Comparison of ENCODE assay signal across 10 cellular contexts in the genomic region with DNA sequence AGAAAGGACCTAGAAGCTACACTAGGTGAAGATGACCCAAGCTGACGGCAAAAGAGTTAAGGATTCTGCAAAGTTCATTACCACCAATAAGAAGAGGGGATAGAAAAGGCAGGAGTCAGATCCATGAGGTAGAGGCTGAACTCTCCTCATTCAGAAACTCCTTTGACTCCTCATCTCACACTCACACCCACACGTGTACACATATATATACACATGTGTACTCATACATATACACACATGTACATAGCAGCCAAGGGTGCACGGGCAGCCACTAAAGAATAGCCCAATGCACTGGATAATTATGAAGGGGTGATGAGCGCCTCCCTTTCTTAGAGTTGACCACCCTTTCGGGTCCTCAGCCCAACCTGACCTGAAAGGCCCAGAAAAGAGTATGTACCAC.
"Had no signal": no experiment of that assay in that cellular context is flagged by ENCODE, and none has a peak within 500 bp of the region (broad histone marks: within the 10 kb centered on the region; RNA-seq: fewer than 3 reads in every experiment).

No MANE protein-coding gene starts in this region.

- H3K4me3 ChIP-seq: GM23248, GM23338, HAP-1 had no signal

- ATAC-seq: GM23338, HCT116 had no signal

- FAIRE-seq: H1, H54 had no signal

- DNase-seq: GM23248, GOT3, H7, H9, HFFc6 had no signal

- H3K4me1 ChIP-seq: HAP-1 had no signal

- H3K27ac ChIP-seq: GM23248 had no signal

- H3K9ac ChIP-seq: GM23248 had no signal

- H3K4me2 ChIP-seq: GM23338 had no signal

- H2AFZ ChIP-seq: GM23248, GM23338 had no signal

- H3K36me3 ChIP-seq: HAP-1 had no signal
